In the genomic region with DNA sequence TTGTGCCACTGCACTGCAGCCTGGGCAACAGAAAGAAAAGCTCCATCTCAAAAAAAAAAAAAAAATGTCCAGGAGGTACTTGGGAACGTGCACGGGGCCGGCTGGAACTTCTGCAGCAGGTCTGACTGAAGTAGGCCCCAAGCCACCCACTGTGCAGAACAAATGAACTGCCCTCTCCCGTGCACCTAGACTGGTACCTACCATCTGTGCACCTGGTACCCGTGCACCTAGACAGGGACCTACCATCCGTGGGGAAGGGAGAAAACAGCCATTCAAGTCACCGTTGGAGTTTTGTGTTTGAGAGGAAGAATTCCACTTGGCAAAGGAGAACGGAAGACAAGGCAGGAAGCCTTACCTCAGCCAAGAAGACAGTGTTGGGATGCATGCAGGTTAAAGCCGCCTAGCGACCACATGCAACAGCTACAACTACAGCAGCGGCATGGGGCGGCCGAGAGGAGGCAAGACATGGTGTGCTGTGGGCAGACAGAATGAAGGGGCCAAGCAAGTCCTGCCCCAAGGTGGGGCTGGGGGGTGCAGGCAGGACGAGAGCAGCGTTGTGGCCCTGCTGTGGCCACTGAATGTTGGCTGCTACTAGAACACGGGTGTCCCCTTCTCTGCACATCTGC, we compare ENCODE assay signal across 1 cellular context.
TF ChIP-seq lines count a peak whose summit lies in the region.

No MANE protein-coding gene starts in this region.

TF ChIP-seq in HepG2, 621 proteins besides CTCF, POLR2A, EP300 and RAD21:
- TF ChIP-seq XRCC5 (optimal IDR thresholded peaks at IDR 0.05; ENCODE audit: low read length), result peak; percentile 21
- peak; percentile 33; the same call in 1 of the 2 replicates for TF ChIP-seq STAG1 (CRISPR knock-in tag; IDR thresholded peaks at IDR 0.05)
- TF ChIP-seq, protein P1, sequence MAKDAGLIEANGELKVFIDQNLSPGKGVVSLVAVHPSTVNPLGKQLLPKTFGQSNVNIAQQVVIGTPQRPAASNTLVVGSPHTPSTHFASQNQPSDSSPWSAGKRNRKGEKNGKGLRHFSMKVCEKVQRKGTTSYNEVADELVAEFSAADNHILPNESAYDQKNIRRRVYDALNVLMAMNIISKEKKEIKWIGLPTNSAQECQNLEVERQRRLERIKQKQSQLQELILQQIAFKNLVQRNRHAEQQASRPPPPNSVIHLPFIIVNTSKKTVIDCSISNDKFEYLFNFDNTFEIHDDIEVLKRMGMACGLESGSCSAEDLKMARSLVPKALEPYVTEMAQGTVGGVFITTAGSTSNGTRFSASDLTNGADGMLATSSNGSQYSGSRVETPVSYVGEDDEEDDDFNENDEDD (CRISPR knock-in tag; IDR thresholded peaks at IDR 0.05; ENCODE audit: borderline replicate concordance), result no peak
- TF ChIP-seq SP4 (CRISPR knock-in tag; IDR thresholded peaks at IDR 0.05), result no peak
